8 cellular contexts compared by ENCODE assay signal in the genomic region with DNA sequence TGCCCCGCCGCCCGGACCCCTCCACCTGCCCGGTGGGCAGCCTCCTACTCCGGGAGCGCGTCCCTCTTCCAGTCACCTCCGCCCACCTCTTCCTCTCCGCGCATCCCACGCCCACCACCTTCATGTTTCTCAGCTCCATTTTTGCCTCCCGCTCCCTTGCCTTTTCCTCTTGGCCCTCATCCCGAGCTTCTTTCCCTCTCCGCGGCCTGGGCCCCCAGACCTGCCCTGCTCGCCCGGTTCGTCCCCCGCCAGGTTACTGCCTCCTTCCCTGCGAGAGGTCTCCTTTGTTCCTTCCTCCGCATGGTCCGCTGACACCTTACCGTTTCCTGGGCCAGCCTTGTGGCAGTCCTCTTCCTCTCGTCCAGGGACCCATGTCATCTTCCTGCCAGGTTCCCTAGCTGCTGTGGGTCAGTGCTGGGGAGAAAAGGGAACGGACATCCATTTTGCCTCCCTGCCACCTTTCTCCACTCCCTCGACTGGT. TPM values are rescaled to one million over a fixed set of nuclear protein-coding genes. Genes with fewer than 3 reads are reported as not detected.
DNase-seq lines count a peak whose midpoint lies in the region; ATAC-seq and TF ChIP-seq lines count a peak whose summit lies in the region.

No MANE protein-coding gene starts in this region.

- WGBS in mesodermal cell (ENCODE audit: insufficient coverage in 2 of 2), 2 experiments = 0 to 2% methylated on average over 22 to 24 of the region's 26 CpGs

- H3K27ac Mint-ChIP-seq in GM23338 (peak overlapping the region; percentile 68), type B pancreatic cell (peak overlapping the region; percentile 87)

- H3K27me3 Mint-ChIP-seq in GM23338 (ENCODE audit: insufficient read depth, low read depth, poor library complexity) = peaks cover 18% of the 10 kb centered on the region
- peaks cover 41% of the 10 kb centered on the region for H3K27me3 Mint-ChIP-seq in type B pancreatic cell

- no peaks in the 10 kb centered on the region; the same call in 1 of the 2 replicates for H3F3A ChIP-seq in GM23338 (replicated peaks; ENCODE audit: low read depth)

- peak overlapping the region; percentile 59 to 76 for H3K9ac ChIP-seq in duodenal mucosa (ENCODE audit: low read depth in 1 of 2, low read length in 2 of 2)

- H3K4me3 Mint-ChIP-seq in GM23338 (peak overlapping the region; percentile 89), type B pancreatic cell (peak overlapping the region; percentile 97)

- H3K27ac ChIP-seq in GM23338 (ENCODE audit: low read depth) = no peak overlapping the region
- peak overlapping the region; percentile 60 for H3K27ac ChIP-seq in duodenal mucosa (ENCODE audit: low read depth, low read length)
- H3K27ac ChIP-seq in mesodermal cell (ENCODE audit: low read depth, low read length, severe bottlenecking) = no peak overlapping the region

- peak overlapping the region; percentile 94 for H3K4me2 ChIP-seq in GM23338

- peaks cover 39% of the 10 kb centered on the region for H4K20me1 ChIP-seq in GM23338 (replicated peaks; ENCODE audit: insufficient read depth)

- H3K4me1 ChIP-seq in GM23338 (ENCODE audit: insufficient read depth) (peaks cover 24% of the 10 kb centered on the region), duodenal mucosa (ENCODE audit: control insufficient read depth in 1 of 2, insufficient read depth in 2 of 2, low read length in 2 of 2) (peaks cover 47 to 51% of the 10 kb centered on the region in 2 donors), mesodermal cell (ENCODE audit: control insufficient read depth, insufficient read depth, low read length, poor library complexity, severe bottlenecking) (peaks cover 21% of the 10 kb centered on the region)

- peak overlapping the region; percentile 95 for H2AFZ ChIP-seq in GM23338

- TF ChIP-seq CTCF in AG10803 (conservative IDR thresholded peaks at IDR 0.05; ENCODE audit: low read length) (no peak), GM23338 (conservative IDR thresholded peaks at IDR 0.05; ENCODE audit: low read depth in 2 of 2) (no peak), type B pancreatic cell (conservative IDR thresholded peaks at IDR 0.05) (no peak)

- H3K27me3 ChIP-seq in GM23338 (ENCODE audit: insufficient read depth) (peaks cover 34% of the 10 kb centered on the region), duodenal mucosa (ENCODE audit: control insufficient read depth in 1 of 2, insufficient read depth in 2 of 2, low read length in 2 of 2) (no peaks in the 10 kb centered on the region)

- no peak for DNase-seq in AG10803 (ENCODE audit: low read depth)
- DNase-seq in GM23338 (ENCODE audit: low spot score) = peak; percentile 54
- DNase-seq in type B pancreatic cell (ENCODE audit: extremely low spot score, unreplicated experiment) = no peak
- no peak for DNase-seq in inferior parietal cortex (ENCODE audit: extremely low spot score)
- no peak for DNase-seq in SIG-M5 treated with dmso at 0.1 percent for 504 hours (lab: John Stamatoyannopoulos, UW; ENCODE audit: unreplicated experiment)

- peak overlapping the region; percentile 76 for H3K4me3 ChIP-seq in AG10803 (ENCODE audit: low read length)
- peak overlapping the region; percentile 97 for H3K4me3 ChIP-seq in GM23338
- H3K4me3 ChIP-seq in duodenal mucosa (ENCODE audit: low read depth in 1 of 2, low read length in 2 of 2) = peak overlapping the region; percentile 74 to 84
- peak overlapping the region; percentile 67 for H3K4me3 ChIP-seq in mesodermal cell (ENCODE audit: extremely low read depth, insufficient read depth, low read length, poor library complexity, severe bottlenecking)

- H3K4me1 Mint-ChIP-seq in GM23338 (peaks cover 28% of the 10 kb centered on the region), type B pancreatic cell (ENCODE audit: unreplicated experiment) (peaks cover 25% of the 10 kb centered on the region)

- no peaks in the 10 kb centered on the region for H3K9me3 ChIP-seq in duodenal mucosa (ENCODE audit: control insufficient read depth in 1 of 2, low read length in 2 of 2)
- no peaks in the 10 kb centered on the region for H3K9me3 ChIP-seq in mesodermal cell (ENCODE audit: control insufficient read depth, low read length)

- no peaks in the 10 kb centered on the region for H3K9me3 Mint-ChIP-seq in GM23338
- H3K9me3 Mint-ChIP-seq in type B pancreatic cell = no peaks in the 10 kb centered on the region

- no peaks in the 10 kb centered on the region; the same call in 2 of the 3 replicates for H3K36me3 Mint-ChIP-seq in GM23338 (ENCODE audit: low read depth)
- peaks cover 6% of the 10 kb centered on the region for H3K36me3 Mint-ChIP-seq in type B pancreatic cell

- no peaks in the 10 kb centered on the region; the same call in 1 of the 2 replicates for H3K9me2 ChIP-seq in GM23338 (ENCODE audit: insufficient read depth)

- H3K79me2 ChIP-seq in GM23338 (replicated peaks; ENCODE audit: insufficient read depth) = peaks cover 38% of the 10 kb centered on the region

- ATAC-seq in GM23338 (peak; percentile 53), SK-N-SH treated with all-trans-retinoic acid at 6 μM for 48 hours (peak; percentile 39)

- H3K36me3 ChIP-seq in GM23338 (ENCODE audit: insufficient read depth) (no peaks in the 10 kb centered on the region), duodenal mucosa (ENCODE audit: control insufficient read depth in 1 of 2, insufficient read depth in 2 of 2, low read length in 2 of 2) (no peaks in the 10 kb centered on the region), mesodermal cell (ENCODE audit: control insufficient read depth, insufficient read depth, low read length) (peaks cover 6% of the 10 kb centered on the region)

TF ChIP-seq in GM23338, 12 proteins besides CTCF, POLR2A, EP300 and RAD21:
- no peak for TF ChIP-seq NANOG (IDR thresholded peaks at IDR 0.05; ENCODE audit: borderline replicate concordance)
- TF ChIP-seq, protein P1, sequence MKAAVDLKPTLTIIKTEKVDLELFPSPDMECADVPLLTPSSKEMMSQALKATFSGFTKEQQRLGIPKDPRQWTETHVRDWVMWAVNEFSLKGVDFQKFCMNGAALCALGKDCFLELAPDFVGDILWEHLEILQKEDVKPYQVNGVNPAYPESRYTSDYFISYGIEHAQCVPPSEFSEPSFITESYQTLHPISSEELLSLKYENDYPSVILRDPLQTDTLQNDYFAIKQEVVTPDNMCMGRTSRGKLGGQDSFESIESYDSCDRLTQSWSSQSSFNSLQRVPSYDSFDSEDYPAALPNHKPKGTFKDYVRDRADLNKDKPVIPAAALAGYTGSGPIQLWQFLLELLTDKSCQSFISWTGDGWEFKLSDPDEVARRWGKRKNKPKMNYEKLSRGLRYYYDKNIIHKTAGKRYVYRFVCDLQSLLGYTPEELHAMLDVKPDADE (IDR thresholded peaks at IDR 0.05) = no peak
- TF ChIP-seq ZNF331 (CRISPR knock-in tag; IDR thresholded peaks at IDR 0.05; ENCODE audit: low read depth) = no peak
- no peak for TF ChIP-seq POLR2AphosphoS5 (IDR thresholded peaks at IDR 0.05; ENCODE audit: low read depth)
- no peak for TF ChIP-seq EZH2 (IDR thresholded peaks at IDR 0.05; ENCODE audit: low read depth, unreplicated experiment)
TF ChIP-seq in GM23338: peak in this region for 0.

TF ChIP-seq in SK-N-SH treated with all-trans-retinoic acid at 6 μM for 48 hours, 23 proteins besides CTCF, POLR2A, EP300 and RAD21 (continues in another document):
- no peak for TF ChIP-seq ZFP3 (CRISPR knock-in tag; IDR thresholded peaks at IDR 0.05)
- no peak for TF ChIP-seq POU6F1 (CRISPR knock-in tag; IDR thresholded peaks at IDR 0.05; ENCODE audit: borderline replicate concordance, low read depth)
- no peak for TF ChIP-seq ARNTL (CRISPR knock-in tag; IDR thresholded peaks at IDR 0.05; ENCODE audit: borderline replicate concordance, low read depth)
- no peak for TF ChIP-seq CSDC2 (CRISPR knock-in tag; IDR thresholded peaks at IDR 0.05)
- TF ChIP-seq ISL1 (CRISPR knock-in tag; IDR thresholded peaks at IDR 0.05) = no peak
- TF ChIP-seq, protein P2, sequence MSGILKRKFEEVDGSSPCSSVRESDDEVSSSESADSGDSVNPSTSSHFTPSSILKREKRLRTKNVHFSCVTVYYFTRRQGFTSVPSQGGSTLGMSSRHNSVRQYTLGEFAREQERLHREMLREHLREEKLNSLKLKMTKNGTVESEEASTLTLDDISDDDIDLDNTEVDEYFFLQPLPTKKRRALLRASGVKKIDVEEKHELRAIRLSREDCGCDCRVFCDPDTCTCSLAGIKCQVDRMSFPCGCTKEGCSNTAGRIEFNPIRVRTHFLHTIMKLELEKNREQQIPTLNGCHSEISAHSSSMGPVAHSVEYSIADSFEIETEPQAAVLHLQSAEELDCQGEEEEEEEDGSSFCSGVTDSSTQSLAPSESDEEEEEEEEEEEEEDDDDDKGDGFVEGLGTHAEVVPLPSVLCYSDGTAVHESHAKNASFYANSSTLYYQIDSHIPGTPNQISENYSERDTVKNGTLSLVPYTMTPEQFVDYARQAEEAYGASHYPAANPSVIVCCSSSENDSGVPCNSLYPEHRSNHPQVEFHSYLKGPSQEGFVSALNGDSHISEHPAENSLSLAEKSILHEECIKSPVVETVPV (CRISPR knock-in tag; IDR thresholded peaks at IDR 0.05) = no peak
- no peak for TF ChIP-seq SNAI2 (CRISPR knock-in tag; IDR thresholded peaks at IDR 0.05)
- TF ChIP-seq RARB (CRISPR knock-in tag; IDR thresholded peaks at IDR 0.05) = no peak
- no peak for TF ChIP-seq ZFP30 (CRISPR knock-in tag; IDR thresholded peaks at IDR 0.05)

RNA-seq across cellular contexts. Expression of gene QSOX1, which starts 0.6 kb away (rescaled TPM):
- total RNA-seq in GM23338 (2014; rRNA removed; shearing (Covaris generic)) = 107 and 119 TPM in 2 replicates
- 47.8 and 64.8 TPM in 2 replicates for polyA plus RNA-seq in GM23338 (2016; fragmentation: Nextera tagmentation; extraction: Ambion mirVana)
- polyA plus RNA-seq in mesodermal cell (2013, experiment 1 of 2) = 79.4 TPM
- 65.6 TPM for polyA plus RNA-seq in mesodermal cell (2013, experiment 2 of 2)
- total RNA-seq in type B pancreatic cell (ENCODE audit: low replicate concordance) = 94.0 and 96.0 TPM in 2 replicates
